In genomic region chr15:72491768-72492167, GRCh38 we compare ENCODE assay signal across 16 cellular contexts. TPM values are rescaled to one million over a fixed set of nuclear protein-coding genes. Genes with fewer than 3 reads are reported as not detected.
A peak's percentile ranks its signal among the peaks of the same experiment; 100 is the strongest.
DNase-seq lines count a peak whose midpoint lies in the region; ATAC-seq, FAIRE-seq and TF ChIP-seq lines count a peak whose summit lies in the region.
"Had no signal": no experiment of that assay in that cellular context is flagged by ENCODE, and none has a peak within 500 bp of the region (broad histone marks: within the 10 kb centered on the region; RNA-seq: fewer than 3 reads in every experiment).

No MANE protein-coding gene starts in this region.

- H3K36me3 ChIP-seq in psoas muscle (ENCODE audit: insufficient read depth in 1 of 2, low read depth in 1 of 2) (no peaks in the 10 kb centered on the region), HepG2 (replicated peaks in 1 of 2; ENCODE audit: control insufficient read depth in 1 of 2, insufficient read depth in 2 of 2, low read length in 2 of 2) (peaks cover 2 to 27% of the 10 kb centered on the region in 2 experiments)
- H3K36me3 ChIP-seq: left ventricle myocardium inferior had no signal

- TF ChIP-seq CTCF in epithelial cell of esophagus (IDR thresholded peaks at IDR 0.05; ENCODE audit: insufficient read depth, low read depth, low read length, missing control alignments): no peak
- TF ChIP-seq CTCF in psoas muscle (IDR thresholded peaks at IDR 0.05): no peak
- TF ChIP-seq CTCF in HepG2 (CRISPR knock-in tag; IDR thresholded peaks at IDR 0.05): no peak

- peak; percentile 68 to 93 for ATAC-seq in activated CD4-positive, CD25-positive, alpha-beta regulatory T cell treated with anti-CD3 and anti-CD28 coated beads, Interleukin-2, amount 50 U/mL, for 24 hours
- peak; percentile 55 to 74 (median 72) for ATAC-seq in psoas muscle
- ATAC-seq in HepG2: no peak
- no peak for ATAC-seq in HG02981 (IDR thresholded peaks at IDR 0.05; ENCODE audit: unreplicated experiment)
- ATAC-seq: activated CD8-positive, alpha-beta memory T cell treated with anti-CD3 and anti-CD28 coated beads, Interleukin-2, amount 10 ng/mL, durations not matched to agents 7 days and 5 days had no signal

- intact Hi-C loops in psoas muscle (cut with DNase I): no loop called here
- intact Hi-C loops in HepG2 (cut with micrococcal nuclease; ENCODE audit: unreplicated experiment): no loop called here

- H3K9ac ChIP-seq in HepG2 (ENCODE audit: insufficient read depth, low read depth, low read length): no peak overlapping the region

- POLR2A ChIA-PET in HepG2 (lab: Yijun Ruan, JAX): no interaction called here

- TF ChIP-seq RAD21 in HepG2 (CRISPR knock-in tag; IDR thresholded peaks at IDR 0.05): no peak

- peaks cover 76% of the 10 kb centered on the region for H4K20me1 ChIP-seq in HepG2 (ENCODE audit: insufficient read depth, low read length)

- H3K9me3 ChIP-seq in psoas muscle: no peaks in the 10 kb centered on the region
- H3K9me3 ChIP-seq in HepG2 (ENCODE audit: low read length): no peaks in the 10 kb centered on the region
- H3K9me3 ChIP-seq: left ventricle myocardium inferior had no signal

- 18 to 31% (median 23%) methylated on average over 2 of the region's 2 CpGs for WGBS in psoas muscle, 3 donors
- 47% methylated on average over 2 of the region's 2 CpGs for WGBS in HepG2 (ENCODE audit: low lambda C conversion rate)

- no peak for TF ChIP-seq POLR2A in HepG2 (IDR thresholded peaks at IDR 0.05; ENCODE audit: insufficient read depth in 1 of 2, low read depth in 2 of 2, low read length in 2 of 2)

- peaks cover 98% of the 10 kb centered on the region for H3K79me2 ChIP-seq in HepG2 (ENCODE audit: insufficient read depth, low read length)

- in situ Hi-C loops in HepG2 (cut with HindIII; ENCODE audit: extremely low pct_ligation_motif_present, low pct_unique_long_range_greater_than_20kb): no loop called here

- CTCF ChIA-PET in HepG2 (lab: Yijun Ruan, JAX; ENCODE audit: low intra/inter-chr PET ratio, low total read pairs): no interaction called here

- H3K27ac ChIP-seq in psoas muscle (peak overlapping the region; percentile 21), HepG2 (ENCODE audit: extremely low read length, insufficient read depth, low read length) (no peak overlapping the region)
- H3K27ac ChIP-seq: left ventricle myocardium inferior had no signal

- TF ChIP-seq EP300 in HepG2 (IDR thresholded peaks at IDR 0.05; ENCODE audit: low read depth in 2 of 2, low read length in 2 of 2): no peak
- TF ChIP-seq EP300 in HepG2 (CRISPR knock-in tag; IDR thresholded peaks at IDR 0.05; ENCODE audit: borderline replicate concordance): no peak

- no peak overlapping the region for H2AFZ ChIP-seq in HepG2 (ENCODE audit: low read length)

- H3K27me3 ChIP-seq in psoas muscle (ENCODE audit: insufficient read depth in 3 of 3, low read length in 2 of 3) (no peaks in the 10 kb centered on the region), HepG2 (ENCODE audit: control insufficient read depth in 1 of 2, insufficient read depth in 2 of 2, low read length in 2 of 2) (no peaks in the 10 kb centered on the region)

- BruUV-seq in HepG2 (replicated peaks; lab: Mats Ljungman, UMichigan): no TSS peak

- FAIRE-seq in RCC 7860 (lab: Jason Lieb, UNC): peak; percentile 88
- FAIRE-seq in HepG2 (lab: Jason Lieb, UNC): no peak
- FAIRE-seq: frontal cortex had no signal

- H3K4me3 ChIP-seq in epithelial cell of esophagus (ENCODE audit: low read length) (no peak overlapping the region), psoas muscle (no peak overlapping the region), HepG2 (replicated peaks in 1 of 3; ENCODE audit: insufficient read depth in 1 of 3, low read depth in 2 of 3, low read length in 3 of 3) (no peak overlapping the region)
- H3K4me3 ChIP-seq: left ventricle myocardium inferior had no signal

- H3K4me1 ChIP-seq in psoas muscle (peaks cover 93% of the 10 kb centered on the region), HepG2 (ENCODE audit: insufficient read depth, low read length) (peaks cover 9% of the 10 kb centered on the region; the same call in 1 of the 2 replicates)

- no peak overlapping the region for H3K4me2 ChIP-seq in HepG2 (ENCODE audit: low read depth, low read length)

- no peak for DNase-seq in activated CD4-positive, CD25-positive, alpha-beta regulatory T cell treated with anti-CD3 and anti-CD28 coated beads, Interleukin-2, amount 50 U/mL, for 72 hours
- DNase-seq in RCC 7860 (ENCODE audit: low spot score) (peak; percentile 68), epithelial cell of esophagus (ENCODE audit: low read depth) (peak; percentile 82), psoas muscle (no peak), HepG2 (ENCODE audit: low spot score) (no peak), activated gamma-delta T cell treated with Interleukin-2 at 50 U/mL for 16 hours (no peak)
- DNase-seq: 8988T; activated CD8-positive, alpha-beta memory T cell treated with anti-CD3 and anti-CD28 coated beads, Interleukin-2, amount 10 ng/mL, durations not matched to agents 7 days and 5 days; caudate nucleus; left ventricle myocardium inferior; NCI-H1436; nucleus accumbens; stimulated activated naive CD4-positive, alpha-beta T cell had no signal

TF ChIP-seq in HepG2, 621 proteins besides CTCF, POLR2A, EP300 and RAD21:
- TF ChIP-seq ZNF615 (CRISPR knock-in tag; IDR thresholded peaks at IDR 0.05; ENCODE audit: borderline replicate concordance) (no peak), ZNF629 (CRISPR knock-in tag; conservative IDR thresholded peaks at IDR 0.05) (no peak), ZFP36L2 (CRISPR knock-in tag; IDR thresholded peaks at IDR 0.05) (no peak)

RNA-seq across cellular contexts. Expression of gene ARIH1, which starts 17.6 kb away (rescaled TPM):
- total RNA-seq in psoas muscle (100 to 1,000 TPM; 181 to 253 (median 204) TPM), HepG2 (2016; rRNA removed; fragmentation: Illumina TruSeq; extraction: Trizol) (59.8 and 86.6 TPM in 2 replicates)
- polyA plus RNA-seq in psoas muscle (10 to 100 TPM; 35.6 to 75.6 (median 43.8) TPM), HepG2 (2011; rRNA removed) (38.8 TPM in 2 replicates)
- 14.0 and 16.1 TPM in 2 replicates for total RNA-seq in HepG2 (2016; cell fraction: cytosol; rRNA removed; fragmentation: Illumina TruSeq; extraction: Trizol; ENCODE audit: low read depth)
- 61.7 and 80.6 TPM in 2 replicates for total RNA-seq in HepG2 (2016; cell fraction: insoluble cytoplasmic fraction; rRNA removed; fragmentation: Illumina TruSeq; extraction: Trizol)
- total RNA-seq in HepG2 (2016; cell fraction: membrane; rRNA removed; fragmentation: Illumina TruSeq; extraction: Trizol): 28.0 and 28.9 TPM in 2 replicates
- 56.2 and 63.4 TPM in 2 replicates for total RNA-seq in HepG2 (2016; cell fraction: nucleus; rRNA removed; fragmentation: Illumina TruSeq; extraction: Trizol)
- 12.6 and 18.8 TPM in 2 replicates for polyA plus RNA-seq in HepG2 (2011; cell fraction: cytosol; rRNA removed)
- 31.9 and 33.5 TPM in 2 replicates for polyA plus RNA-seq in HepG2 (2011; cell fraction: nucleus; rRNA removed)
- polyA plus RNA-seq in HepG2 (2012): 43.8 and 62.8 TPM in 2 replicates
- polyA plus RNA-seq in HepG2 (2016; cell fraction: cytosol; fragmentation: Illumina TruSeq; extraction: Trizol; ENCODE audit: low read depth): 3.8 TPM in 2 replicates
- polyA plus RNA-seq in HepG2 (2016; cell fraction: insoluble cytoplasmic fraction; fragmentation: Illumina TruSeq; extraction: Trizol; ENCODE audit: low read depth): 62.5 and 68.7 TPM in 2 replicates
- polyA plus RNA-seq in HepG2 (2016; cell fraction: membrane; fragmentation: Illumina TruSeq; extraction: Trizol; ENCODE audit: low read depth): 11.2 and 12.2 TPM in 2 replicates
- 72.1 and 79.2 TPM in 2 replicates for polyA plus RNA-seq in HepG2 (2016; cell fraction: nucleus; fragmentation: Illumina TruSeq; extraction: Trizol; ENCODE audit: insufficient read depth, low read depth)
- 85.1 and 129 TPM in 2 replicates for polyA minus RNA-seq in HepG2 (2011; rRNA and poly(A)+ RNA removed; ENCODE audit: low replicate concordance)
- polyA minus RNA-seq in HepG2 (2011; cell fraction: cytosol; rRNA and poly(A)+ RNA removed): 56.6 and 72.9 TPM in 2 replicates
- polyA minus RNA-seq in HepG2 (2011; cell fraction: nucleus; rRNA and poly(A)+ RNA removed): 81.6 and 98.1 TPM in 2 replicates

Comparison
In these comparisons a context has a peak if more than half of its experiments do, and no peak if none do; other contexts are left out.
1. ATAC-seq: peak in activated CD4-positive, CD25-positive, alpha-beta regulatory T cell treated with anti-CD3 and anti-CD28 coated beads, Interleukin-2, amount 50 U/mL, for 24 hours (2 of 2) and psoas muscle (4 of 4); none in HepG2 (single experiment) and HG02981 (single experiment).
2. DNase-seq: peak in RCC 7860 (single experiment) and epithelial cell of esophagus (single experiment); none in activated CD4-positive, CD25-positive, alpha-beta regulatory T cell treated with anti-CD3 and anti-CD28 coated beads, Interleukin-2, amount 50 U/mL, for 72 hours (single experiment), psoas muscle (0 of 2), HepG2 (single experiment) and activated gamma-delta T cell treated with Interleukin-2 at 50 U/mL for 16 hours (single experiment).